In the genomic region with DNA sequence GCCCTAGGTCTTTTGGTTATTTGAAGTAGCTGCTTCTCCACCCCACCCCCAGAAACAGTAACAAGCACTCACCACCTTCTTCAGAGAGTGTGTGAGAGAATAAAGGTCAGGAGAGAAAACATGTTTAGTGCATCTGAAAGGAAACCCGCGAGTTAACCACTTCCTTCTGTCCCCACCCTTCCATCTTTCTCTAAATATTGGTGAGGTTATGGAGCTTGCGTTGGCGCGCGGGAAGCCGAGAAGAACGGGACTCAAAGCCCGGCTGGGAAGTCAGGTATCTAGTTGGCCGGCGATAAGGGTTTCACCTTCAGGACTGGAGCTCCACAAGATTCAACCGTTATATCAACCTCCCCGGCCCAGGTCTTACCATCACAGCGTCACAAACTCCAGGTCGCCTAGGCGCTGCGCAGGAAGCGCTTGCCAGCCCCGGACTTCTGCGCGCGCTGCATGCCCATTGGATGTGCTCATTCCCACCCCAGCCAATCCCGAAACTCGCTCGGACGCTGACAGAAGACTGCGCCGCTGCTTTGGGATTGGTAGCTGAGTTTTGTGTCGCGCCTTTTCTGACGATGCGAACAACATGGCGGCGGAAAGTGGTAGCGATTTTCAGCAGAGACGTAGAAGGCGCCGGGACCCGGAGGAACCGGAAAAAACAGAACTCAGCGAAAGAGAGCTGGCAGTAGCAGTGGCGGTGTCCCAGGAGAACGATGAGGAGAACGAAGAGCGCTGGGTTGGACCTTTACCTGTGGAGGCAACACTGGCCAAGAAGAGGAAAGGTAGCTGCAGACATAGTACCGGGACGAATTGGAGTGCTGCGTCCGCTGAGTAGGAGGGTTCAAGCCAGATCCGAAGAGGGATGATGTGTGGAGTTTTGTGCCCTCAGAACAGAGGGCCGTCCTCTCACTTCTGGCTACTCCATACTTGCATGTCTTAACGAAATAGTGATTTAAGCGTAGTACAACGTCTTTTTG, we compare ENCODE assay signal across 1 cellular context.
TF ChIP-seq lines count a peak whose summit lies in the region.

A gene with protein sequence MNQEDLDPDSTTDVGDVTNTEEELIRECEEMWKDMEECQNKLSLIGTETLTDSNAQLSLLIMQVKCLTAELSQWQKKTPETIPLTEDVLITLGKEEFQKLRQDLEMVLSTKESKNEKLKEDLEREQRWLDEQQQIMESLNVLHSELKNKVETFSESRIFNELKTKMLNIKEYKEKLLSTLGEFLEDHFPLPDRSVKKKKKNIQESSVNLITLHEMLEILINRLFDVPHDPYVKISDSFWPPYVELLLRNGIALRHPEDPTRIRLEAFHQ (minus strand): TSS at position 438 of the 971 bp plus-strand sequence. CDS start 8,261 bp downstream, outside the sequence.
A gene (plus strand): TSS at position 566 of the 971 bp plus-strand sequence. CDS start 15 bp downstream, at position 581.

TF ChIP-seq in K562, 482 proteins besides CTCF, POLR2A, EP300 and RAD21 (continued from another document):
- TF ChIP-seq, protein P1, sequence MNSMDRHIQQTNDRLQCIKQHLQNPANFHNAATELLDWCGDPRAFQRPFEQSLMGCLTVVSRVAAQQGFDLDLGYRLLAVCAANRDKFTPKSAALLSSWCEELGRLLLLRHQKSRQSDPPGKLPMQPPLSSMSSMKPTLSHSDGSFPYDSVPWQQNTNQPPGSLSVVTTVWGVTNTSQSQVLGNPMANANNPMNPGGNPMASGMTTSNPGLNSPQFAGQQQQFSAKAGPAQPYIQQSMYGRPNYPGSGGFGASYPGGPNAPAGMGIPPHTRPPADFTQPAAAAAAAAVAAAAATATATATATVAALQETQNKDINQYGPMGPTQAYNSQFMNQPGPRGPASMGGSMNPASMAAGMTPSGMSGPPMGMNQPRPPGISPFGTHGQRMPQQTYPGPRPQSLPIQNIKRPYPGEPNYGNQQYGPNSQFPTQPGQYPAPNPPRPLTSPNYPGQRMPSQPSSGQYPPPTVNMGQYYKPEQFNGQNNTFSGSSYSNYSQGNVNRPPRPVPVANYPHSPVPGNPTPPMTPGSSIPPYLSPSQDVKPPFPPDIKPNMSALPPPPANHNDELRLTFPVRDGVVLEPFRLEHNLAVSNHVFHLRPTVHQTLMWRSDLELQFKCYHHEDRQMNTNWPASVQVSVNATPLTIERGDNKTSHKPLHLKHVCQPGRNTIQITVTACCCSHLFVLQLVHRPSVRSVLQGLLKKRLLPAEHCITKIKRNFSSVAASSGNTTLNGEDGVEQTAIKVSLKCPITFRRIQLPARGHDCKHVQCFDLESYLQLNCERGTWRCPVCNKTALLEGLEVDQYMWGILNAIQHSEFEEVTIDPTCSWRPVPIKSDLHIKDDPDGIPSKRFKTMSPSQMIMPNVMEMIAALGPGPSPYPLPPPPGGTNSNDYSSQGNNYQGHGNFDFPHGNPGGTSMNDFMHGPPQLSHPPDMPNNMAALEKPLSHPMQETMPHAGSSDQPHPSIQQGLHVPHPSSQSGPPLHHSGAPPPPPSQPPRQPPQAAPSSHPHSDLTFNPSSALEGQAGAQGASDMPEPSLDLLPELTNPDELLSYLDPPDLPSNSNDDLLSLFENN (IDR thresholded peaks at IDR 0.05; ENCODE audit: low read depth in 2 of 2, low read length in 2 of 2) = peak in 1 of 2 experiments; percentile 57; a peak in 1 of 4 replicates
- TF ChIP-seq TCF7 (IDR thresholded peaks at IDR 0.05; ENCODE audit: borderline replicate concordance) (no peak), KHSRP (IDR thresholded peaks at IDR 0.05) (peak; percentile 90), THRAP3 (IDR thresholded peaks at IDR 0.05; ENCODE audit: borderline replicate concordance) (no peak), E2F3 (CRISPR knock-in tag; IDR thresholded peaks at IDR 0.05) (peak; percentile 90), ETS2 (tag; IDR thresholded peaks at IDR 0.05; ENCODE audit: borderline replicate concordance, poor library complexity, severe bottlenecking) (no peak)
